7 cellular contexts compared by ENCODE assay signal in genomic region chr16:81313731-81314602, GRCh38. TPM values are rescaled to one million over a fixed set of nuclear protein-coding genes. Genes with fewer than 3 reads are reported as not detected.
DNase-seq lines count a peak whose midpoint lies in the region; ATAC-seq and TF ChIP-seq lines count a peak whose summit lies in the region.

No MANE protein-coding gene starts in this region.

- TF ChIP-seq POLR2A in erythroblast (IDR thresholded peaks at IDR 0.05; ENCODE audit: low read length) (no peak), ovary (IDR thresholded peaks at IDR 0.05) (no peak)

- H3K27me3 ChIP-seq in GM23338 (ENCODE audit: insufficient read depth) (peaks cover 5% of the 10 kb centered on the region; the same call in 1 of the 2 replicates), SJCRH30 (no peaks in the 10 kb centered on the region), ovary (no peaks in the 10 kb centered on the region)

- peak; percentile 65 for ATAC-seq in GM23338

- peak overlapping the region; percentile 91 for H3K4me3 Mint-ChIP-seq in GM23338

- H3K9me2 ChIP-seq in GM23338 (ENCODE audit: insufficient read depth) = no peaks in the 10 kb centered on the region

- H3K4me1 Mint-ChIP-seq in GM23338 = peaks cover 36% of the 10 kb centered on the region

- no peaks in the 10 kb centered on the region for H3K36me3 ChIP-seq in GM23338 (ENCODE audit: insufficient read depth)
- H3K36me3 ChIP-seq in SJCRH30 = no peaks in the 10 kb centered on the region
- H3K36me3 ChIP-seq in ovary = no peaks in the 10 kb centered on the region

- peak overlapping the region; percentile 2; the same call in 1 of the 2 replicates for H2AFZ ChIP-seq in GM23338

- H3K79me2 ChIP-seq in GM23338 (replicated peaks; ENCODE audit: insufficient read depth) = peaks cover 77% of the 10 kb centered on the region

- DNase-seq in GM23338 (ENCODE audit: low spot score) (peak; percentile 94), SJCRH30 (no peak), erythroblast (lab: John Stamatoyannopoulos, UW) (peak; percentile 46 to 56), ovary (no peak), AG08395 (ENCODE audit: low spot score) (no peak), NCI-H2171 treated with DMSO at 0.1 percent for 48 hours (lab: John Stamatoyannopoulos, UW) (no peak), A172 (ENCODE audit: low spot score) (no peak)

- H3K4me3 ChIP-seq in GM23338 (peak overlapping the region; percentile 80), SJCRH30 (peak overlapping the region; percentile 87), ovary (peak overlapping the region; percentile 80)

- no peaks in the 10 kb centered on the region for H3K9me3 ChIP-seq in SJCRH30 (replicated peaks)
- H3K9me3 ChIP-seq in ovary = no peaks in the 10 kb centered on the region

- intact Hi-C loops in ovary (cut with DNase I) = loop anchor here in 1 of 4 donors (10.0 kb wide), 1 partner anchor 109 kb away; no protein-coding TSS in a partner anchor

- no peaks in the 10 kb centered on the region for H3F3A ChIP-seq in GM23338 (replicated peaks; ENCODE audit: low read depth)

- H3K27ac ChIP-seq in GM23338 (ENCODE audit: low read depth) (peak overlapping the region; percentile 98), SJCRH30 (no peak overlapping the region), ovary (peak overlapping the region in 1 of 2 donors; percentile 82)

- H3K27ac Mint-ChIP-seq in GM23338 = peak overlapping the region; percentile 96

- 1 to 2% (median 2%) methylated on average over 16 of the region's 16 CpGs for WGBS in ovary, 3 donors

- peak overlapping the region; percentile 98 for H3K4me2 ChIP-seq in GM23338

- peaks cover 15% of the 10 kb centered on the region for H3K27me3 Mint-ChIP-seq in GM23338 (ENCODE audit: insufficient read depth, low read depth, poor library complexity)

- no peak for TF ChIP-seq EP300 in ovary (IDR thresholded peaks at IDR 0.05)

- peaks cover 46% of the 10 kb centered on the region for H4K20me1 ChIP-seq in GM23338 (replicated peaks; ENCODE audit: insufficient read depth)

- H3K4me1 ChIP-seq in GM23338 (ENCODE audit: insufficient read depth) (peaks cover 25% of the 10 kb centered on the region), SJCRH30 (no peaks in the 10 kb centered on the region), ovary (ENCODE audit: insufficient read depth) (peaks cover 7% of the 10 kb centered on the region)

- H3K9me3 Mint-ChIP-seq in GM23338 = no peaks in the 10 kb centered on the region; the same call in 2 of the 3 replicates

- peaks cover 14% of the 10 kb centered on the region for H3K36me3 Mint-ChIP-seq in GM23338 (ENCODE audit: low read depth)

- TF ChIP-seq CTCF in GM23338 (conservative IDR thresholded peaks at IDR 0.05; ENCODE audit: low read depth in 2 of 2) (no peak), ovary (IDR thresholded peaks at IDR 0.05) (no peak)

TF ChIP-seq in GM23338, 12 proteins besides CTCF, POLR2A, EP300 and RAD21:
- TF ChIP-seq NANOG (IDR thresholded peaks at IDR 0.05; ENCODE audit: borderline replicate concordance) (no peak), EZH2phosphoT487 (IDR thresholded peaks at IDR 0.05; ENCODE audit: unreplicated experiment) (no peak), STAT1 (IDR thresholded peaks at IDR 0.05; ENCODE audit: unreplicated experiment) (no peak), EZH2 (IDR thresholded peaks at IDR 0.05; ENCODE audit: low read depth, unreplicated experiment) (no peak), JUNB (IDR thresholded peaks at IDR 0.05; ENCODE audit: unreplicated experiment) (no peak), POLR2AphosphoS5 (IDR thresholded peaks at IDR 0.05; ENCODE audit: low read depth) (no peak), CREB1 (CRISPR knock-in tag; IDR thresholded peaks at IDR 0.05; ENCODE audit: low read depth) (no peak), ZNF331 (CRISPR knock-in tag; IDR thresholded peaks at IDR 0.05; ENCODE audit: low read depth) (no peak), ZNF114 (CRISPR knock-in tag; IDR thresholded peaks at IDR 0.05) (no peak)
- TF ChIP-seq, protein P1, sequence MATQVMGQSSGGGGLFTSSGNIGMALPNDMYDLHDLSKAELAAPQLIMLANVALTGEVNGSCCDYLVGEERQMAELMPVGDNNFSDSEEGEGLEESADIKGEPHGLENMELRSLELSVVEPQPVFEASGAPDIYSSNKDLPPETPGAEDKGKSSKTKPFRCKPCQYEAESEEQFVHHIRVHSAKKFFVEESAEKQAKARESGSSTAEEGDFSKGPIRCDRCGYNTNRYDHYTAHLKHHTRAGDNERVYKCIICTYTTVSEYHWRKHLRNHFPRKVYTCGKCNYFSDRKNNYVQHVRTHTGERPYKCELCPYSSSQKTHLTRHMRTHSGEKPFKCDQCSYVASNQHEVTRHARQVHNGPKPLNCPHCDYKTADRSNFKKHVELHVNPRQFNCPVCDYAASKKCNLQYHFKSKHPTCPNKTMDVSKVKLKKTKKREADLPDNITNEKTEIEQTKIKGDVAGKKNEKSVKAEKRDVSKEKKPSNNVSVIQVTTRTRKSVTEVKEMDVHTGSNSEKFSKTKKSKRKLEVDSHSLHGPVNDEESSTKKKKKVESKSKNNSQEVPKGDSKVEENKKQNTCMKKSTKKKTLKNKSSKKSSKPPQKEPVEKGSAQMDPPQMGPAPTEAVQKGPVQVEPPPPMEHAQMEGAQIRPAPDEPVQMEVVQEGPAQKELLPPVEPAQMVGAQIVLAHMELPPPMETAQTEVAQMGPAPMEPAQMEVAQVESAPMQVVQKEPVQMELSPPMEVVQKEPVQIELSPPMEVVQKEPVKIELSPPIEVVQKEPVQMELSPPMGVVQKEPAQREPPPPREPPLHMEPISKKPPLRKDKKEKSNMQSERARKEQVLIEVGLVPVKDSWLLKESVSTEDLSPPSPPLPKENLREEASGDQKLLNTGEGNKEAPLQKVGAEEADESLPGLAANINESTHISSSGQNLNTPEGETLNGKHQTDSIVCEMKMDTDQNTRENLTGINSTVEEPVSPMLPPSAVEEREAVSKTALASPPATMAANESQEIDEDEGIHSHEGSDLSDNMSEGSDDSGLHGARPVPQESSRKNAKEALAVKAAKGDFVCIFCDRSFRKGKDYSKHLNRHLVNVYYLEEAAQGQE (IDR thresholded peaks at IDR 0.05; ENCODE audit: unreplicated experiment) = no peak
- TF ChIP-seq, protein P2, sequence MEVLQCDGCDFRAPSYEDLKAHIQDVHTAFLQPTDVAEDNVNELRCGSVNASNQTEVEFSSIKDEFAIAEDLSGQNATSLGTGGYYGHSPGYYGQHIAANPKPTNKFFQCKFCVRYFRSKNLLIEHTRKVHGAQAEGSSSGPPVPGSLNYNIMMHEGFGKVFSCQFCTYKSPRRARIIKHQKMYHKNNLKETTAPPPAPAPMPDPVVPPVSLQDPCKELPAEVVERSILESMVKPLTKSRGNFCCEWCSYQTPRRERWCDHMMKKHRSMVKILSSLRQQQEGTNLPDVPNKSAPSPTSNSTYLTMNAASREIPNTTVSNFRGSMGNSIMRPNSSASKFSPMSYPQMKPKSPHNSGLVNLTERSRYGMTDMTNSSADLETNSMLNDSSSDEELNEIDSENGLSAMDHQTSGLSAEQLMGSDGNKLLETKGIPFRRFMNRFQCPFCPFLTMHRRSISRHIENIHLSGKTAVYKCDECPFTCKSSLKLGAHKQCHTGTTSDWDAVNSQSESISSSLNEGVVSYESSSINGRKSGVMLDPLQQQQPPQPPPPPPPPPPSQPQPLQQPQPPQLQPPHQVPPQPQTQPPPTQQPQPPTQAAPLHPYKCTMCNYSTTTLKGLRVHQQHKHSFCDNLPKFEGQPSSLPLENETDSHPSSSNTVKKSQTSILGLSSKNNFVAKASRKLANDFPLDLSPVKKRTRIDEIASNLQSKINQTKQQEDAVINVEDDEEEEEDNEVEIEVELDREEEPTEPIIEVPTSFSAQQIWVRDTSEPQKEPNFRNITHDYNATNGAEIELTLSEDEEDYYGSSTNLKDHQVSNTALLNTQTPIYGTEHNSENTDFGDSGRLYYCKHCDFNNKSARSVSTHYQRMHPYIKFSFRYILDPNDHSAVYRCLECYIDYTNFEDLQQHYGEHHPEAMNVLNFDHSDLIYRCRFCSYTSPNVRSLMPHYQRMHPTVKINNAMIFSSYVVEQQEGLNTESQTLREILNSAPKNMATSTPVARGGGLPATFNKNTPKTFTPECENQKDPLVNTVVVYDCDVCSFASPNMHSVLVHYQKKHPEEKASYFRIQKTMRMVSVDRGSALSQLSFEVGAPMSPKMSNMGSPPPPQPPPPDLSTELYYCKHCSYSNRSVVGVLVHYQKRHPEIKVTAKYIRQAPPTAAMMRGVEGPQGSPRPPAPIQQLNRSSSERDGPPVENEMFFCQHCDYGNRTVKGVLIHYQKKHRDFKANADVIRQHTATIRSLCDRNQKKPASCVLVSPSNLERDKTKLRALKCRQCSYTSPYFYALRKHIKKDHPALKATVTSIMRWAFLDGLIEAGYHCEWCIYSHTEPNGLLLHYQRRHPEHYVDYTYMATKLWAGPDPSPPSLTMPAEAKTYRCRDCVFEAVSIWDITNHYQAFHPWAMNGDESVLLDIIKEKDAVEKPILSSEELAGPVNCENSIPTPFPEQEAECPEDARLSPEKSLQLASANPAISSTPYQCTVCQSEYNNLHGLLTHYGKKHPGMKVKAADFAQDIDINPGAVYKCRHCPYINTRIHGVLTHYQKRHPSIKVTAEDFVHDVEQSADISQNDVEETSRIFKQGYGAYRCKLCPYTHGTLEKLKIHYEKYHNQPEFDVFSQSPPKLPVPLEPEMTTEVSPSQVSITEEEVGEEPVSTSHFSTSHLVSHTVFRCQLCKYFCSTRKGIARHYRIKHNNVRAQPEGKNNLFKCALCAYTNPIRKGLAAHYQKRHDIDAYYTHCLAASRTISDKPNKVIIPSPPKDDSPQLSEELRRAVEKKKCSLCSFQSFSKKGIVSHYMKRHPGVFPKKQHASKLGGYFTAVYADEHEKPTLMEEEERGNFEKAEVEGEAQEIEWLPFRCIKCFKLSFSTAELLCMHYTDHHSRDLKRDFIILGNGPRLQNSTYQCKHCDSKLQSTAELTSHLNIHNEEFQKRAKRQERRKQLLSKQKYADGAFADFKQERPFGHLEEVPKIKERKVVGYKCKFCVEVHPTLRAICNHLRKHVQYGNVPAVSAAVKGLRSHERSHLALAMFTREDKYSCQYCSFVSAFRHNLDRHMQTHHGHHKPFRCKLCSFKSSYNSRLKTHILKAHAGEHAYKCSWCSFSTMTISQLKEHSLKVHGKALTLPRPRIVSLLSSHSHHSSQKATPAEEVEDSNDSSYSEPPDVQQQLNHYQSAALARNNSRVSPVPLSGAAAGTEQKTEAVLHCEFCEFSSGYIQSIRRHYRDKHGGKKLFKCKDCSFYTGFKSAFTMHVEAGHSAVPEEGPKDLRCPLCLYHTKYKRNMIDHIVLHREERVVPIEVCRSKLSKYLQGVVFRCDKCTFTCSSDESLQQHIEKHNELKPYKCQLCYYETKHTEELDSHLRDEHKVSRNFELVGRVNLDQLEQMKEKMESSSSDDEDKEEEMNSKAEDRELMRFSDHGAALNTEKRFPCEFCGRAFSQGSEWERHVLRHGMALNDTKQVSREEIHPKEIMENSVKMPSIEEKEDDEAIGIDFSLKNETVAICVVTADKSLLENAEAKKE (CRISPR knock-in tag; IDR thresholded peaks at IDR 0.05) = no peak

RNA-seq across cellular contexts. Expression of gene GAN, which starts 0.8 kb away (rescaled TPM):
- total RNA-seq in GM23338 (2014; rRNA removed; shearing (Covaris generic)) = 28.5 and 29.4 TPM in 2 replicates
- polyA plus RNA-seq in GM23338 (2016; fragmentation: Nextera tagmentation; extraction: Ambion mirVana) (7.5 and 8.1 TPM in 2 replicates), ovary (1 to 10 TPM; 1.1 to 2.1 TPM)
- total RNA-seq in SJCRH30 (2014; rRNA removed; shearing (Covaris generic)) = 7.9 and 10.0 TPM in 2 replicates
- total RNA-seq in ovary = 10 to 100 TPM in 4 of 7 donors, 1 to 10 TPM in 3; 4.5 to 11.5 (median 10.1) TPM
- total RNA-seq in A172 (2014; rRNA removed; shearing (Covaris generic)) = 12.7 and 14.2 TPM in 2 replicates

Comparison
In these comparisons a context has a peak if more than half of its experiments do, and no peak if none do; other contexts are left out.
1. DNase-seq: peak in GM23338 (single experiment) and erythroblast (2 of 2); none in SJCRH30 (0 of 2), ovary (0 of 5), AG08395 (single experiment), NCI-H2171 treated with DMSO at 0.1 percent for 48 hours (single experiment) and A172 (single experiment).
2. Peak in every context shown above with its lines, with median percentiles within 50 percentile points of each other: H3K4me3 ChIP-seq.